In the genomic region with DNA sequence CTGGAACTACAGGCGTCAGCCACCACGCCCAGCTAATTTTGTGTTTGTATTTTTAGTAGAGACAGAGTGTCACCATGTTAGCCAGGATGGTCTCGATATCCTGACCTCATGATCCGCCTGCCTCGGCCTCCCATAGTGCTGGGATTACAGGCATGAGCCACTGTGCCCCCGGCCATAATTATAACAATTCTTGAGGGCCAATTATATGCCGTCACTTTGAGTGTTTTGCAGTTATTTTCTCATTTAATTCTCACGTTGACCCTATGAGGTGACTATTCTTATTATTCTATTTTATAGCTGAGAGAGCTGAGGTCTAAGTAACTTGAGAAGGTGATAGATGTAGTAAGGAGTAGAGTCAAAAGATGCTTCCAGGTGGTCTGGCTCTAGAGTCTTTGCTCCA, we compare ENCODE assay signal across 30 cellular contexts.
"Had no signal": no experiment of that assay in that cellular context is flagged by ENCODE, and none has a peak within 500 bp of the region (broad histone marks: within the 10 kb centered on the region; RNA-seq: fewer than 3 reads in every experiment).

No MANE protein-coding gene starts in this region.

- H3K27me3 ChIP-seq: ovary, suprapubic skin, tibial artery, upper lobe of right lung had no signal

- H3K9me3 ChIP-seq: left ventricle myocardium inferior, mucosa of descending colon, ovary, prostate gland, spleen, suprapubic skin, thoracic aorta, tibial artery, upper lobe of right lung had no signal

- H3K36me3 ChIP-seq: left ventricle myocardium inferior, ovary, prostate gland, suprapubic skin, thoracic aorta, upper lobe of right lung had no signal

- H3K36me3 Mint-ChIP-seq: immature natural killer cell; naive thymus-derived CD4-positive, alpha-beta T cell; natural killer cell treated with Interleukin-12 subunit alpha and Interleukin-12 subunit beta and Interleukin-15 and Interleukin-18, amount 100 ng/mL, for 72 hours; stimulated activated memory B cell treated with anti-CD40 and anti-IgM and Interleukin-4, amounts not matched to agents 10 μg/mL and 1 μg/mL and 100 μg/mL, for 72 hours had no signal

- DNase-seq: hypothalamus; immature natural killer cell; kidney; left colon; left ventricle myocardium inferior; mesendoderm; mucosa of descending colon; naive thymus-derived CD4-positive, alpha-beta T cell; ovary; retina; right cardiac atrium; spleen; stimulated activated CD4-positive, alpha-beta T cell treated with anti-CD3 and anti-CD28 coated beads, Interleukin-1b, Interleukin-23, amount 100 ng/mL, for 48 hours; stimulated activated CD4-positive, alpha-beta T cell treated with anti-CD3 and anti-CD28 coated beads, Interleukin-2, amount 100 ng/mL, for 48 hours; stimulated activated CD4-positive, alpha-beta T cell treated with anti-CD3 and anti-CD28 coated beads, Interleukin-4, amount 100 ng/mL, for 4 hours; stimulated activated CD8-positive, alpha-beta memory T cell treated with anti-CD3 and anti-CD28 coated beads, Interleukin-4, amount 100 ng/mL, for 48 hours; stimulated activated naive CD4-positive, alpha-beta T cell treated with Interleukin-2 at 50 U/mL for 16 hours; stimulated activated naive CD8-positive, alpha-beta T cell treated with anti-CD3 and anti-CD28 coated beads, Interleukin-15, amount 100 ng/mL, for 72 hours; tibial artery; trophoblast cell; upper lobe of right lung had no signal

- H3K4me1 ChIP-seq: prostate gland, suprapubic skin had no signal

- H3K9me3 Mint-ChIP-seq: mesothelial cell of epicardium; natural killer cell treated with Interleukin-12 subunit alpha and Interleukin-12 subunit beta and Interleukin-15 and Interleukin-18, amount 100 ng/mL, for 72 hours; stimulated activated memory B cell treated with anti-CD40 and anti-IgM and Interleukin-4, amounts not matched to agents 10 μg/mL and 1 μg/mL and 100 μg/mL, for 72 hours; stimulated activated naive CD8-positive, alpha-beta T cell treated with anti-CD3 and anti-CD28 coated beads, Interleukin-15, amount 100 ng/mL, for 72 hours had no signal

- ATAC-seq: left colon; mucosa of descending colon; naive thymus-derived CD4-positive, alpha-beta T cell; natural killer cell treated with Interleukin-12 subunit alpha and Interleukin-12 subunit beta and Interleukin-15 and Interleukin-18, amount 100 ng/mL, for 72 hours; right cardiac atrium; sciatic nerve; stimulated activated memory B cell treated with anti-CD40 and anti-IgM and Interleukin-4, amounts not matched to agents 10 μg/mL and 1 μg/mL and 100 μg/mL, for 72 hours; stimulated activated naive CD8-positive, alpha-beta T cell treated with anti-CD3 and anti-CD28 coated beads, Interleukin-15, amount 100 ng/mL, for 72 hours; upper lobe of right lung had no signal

- H3K4me1 Mint-ChIP-seq: stimulated activated memory B cell treated with anti-CD40 and anti-IgM and Interleukin-4, amounts not matched to agents 10 μg/mL and 1 μg/mL and 100 μg/mL, for 72 hours; stimulated activated naive CD8-positive, alpha-beta T cell treated with anti-CD3 and anti-CD28 coated beads, Interleukin-15, amount 100 ng/mL, for 72 hours had no signal

- H3K4me3 Mint-ChIP-seq: immature natural killer cell; mesothelial cell of epicardium; naive thymus-derived CD4-positive, alpha-beta T cell; natural killer cell treated with Interleukin-12 subunit alpha and Interleukin-12 subunit beta and Interleukin-15 and Interleukin-18, amount 100 ng/mL, for 72 hours; stimulated activated memory B cell treated with anti-CD40 and anti-IgM and Interleukin-4, amounts not matched to agents 10 μg/mL and 1 μg/mL and 100 μg/mL, for 72 hours; stimulated activated naive CD8-positive, alpha-beta T cell treated with anti-CD3 and anti-CD28 coated beads, Interleukin-15, amount 100 ng/mL, for 72 hours had no signal

- H3K27ac ChIP-seq: left ventricle myocardium inferior, ovary, prostate gland, skin epidermis, spleen, suprapubic skin, thoracic aorta, tibial artery, upper lobe of right lung had no signal

- H3K4me3 ChIP-seq: left ventricle myocardium inferior, lung, mucosa of descending colon, ovary, prostate gland, skin epidermis, spleen, suprapubic skin, thoracic aorta, tibial artery, upper lobe of right lung had no signal

- H3K27ac Mint-ChIP-seq: immature natural killer cell; naive thymus-derived CD4-positive, alpha-beta T cell; natural killer cell treated with Interleukin-12 subunit alpha and Interleukin-12 subunit beta and Interleukin-15 and Interleukin-18, amount 100 ng/mL, for 72 hours; stimulated activated memory B cell treated with anti-CD40 and anti-IgM and Interleukin-4, amounts not matched to agents 10 μg/mL and 1 μg/mL and 100 μg/mL, for 72 hours; stimulated activated naive CD8-positive, alpha-beta T cell treated with anti-CD3 and anti-CD28 coated beads, Interleukin-15, amount 100 ng/mL, for 72 hours had no signal
